In the genomic region with DNA sequence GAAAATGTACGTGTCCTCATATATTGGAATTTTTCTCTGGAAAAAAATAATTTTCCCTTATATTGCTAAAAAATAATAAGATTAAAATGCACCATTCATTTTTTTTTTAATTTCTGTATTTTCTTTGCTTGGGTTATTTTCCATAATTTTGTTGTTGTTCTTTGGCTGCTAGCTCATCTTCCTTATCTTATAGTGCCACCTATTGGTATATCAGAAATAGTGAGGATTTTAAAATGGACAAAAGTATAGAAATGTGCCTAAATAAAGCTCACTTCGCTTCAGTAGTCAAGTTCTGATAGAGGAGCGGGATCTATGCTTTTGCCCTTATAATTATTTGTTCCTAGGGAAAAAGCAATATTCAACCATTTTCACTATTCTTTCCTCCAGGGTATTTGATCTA, we compare ENCODE assay signal across 13 cellular contexts.
DNase-seq lines count a peak whose midpoint lies in the region; ATAC-seq and TF ChIP-seq lines count a peak whose summit lies in the region.
"Had no signal": no experiment of that assay in that cellular context is flagged by ENCODE, and none has a peak within 500 bp of the region (broad histone marks: within the 10 kb centered on the region; RNA-seq: fewer than 3 reads in every experiment).

No MANE protein-coding gene starts in this region.

- H3K27me3 Mint-ChIP-seq in WTC11 (ENCODE audit: low read depth): no peaks in the 10 kb centered on the region
- H3K27me3 Mint-ChIP-seq: naive B cell had no signal

- TF ChIP-seq CTCF in KMS-11 (conservative IDR thresholded peaks at IDR 0.05; ENCODE audit: low read depth, low read length) (peak; percentile 53), WTC11 (IDR thresholded peaks at IDR 0.05) (0 out of 2 replicates have a peak, but pooled peaks have one; percentile 13), liver (IDR thresholded peaks at IDR 0.05; ENCODE audit: low read depth, low read length, missing input control) (peak; percentile 24)

- 57% methylated on average over 3 of the region's 3 CpGs for WGBS in liver

- no peak overlapping the region for H3K27ac Mint-ChIP-seq in WTC11
- H3K27ac Mint-ChIP-seq: naive B cell had no signal

- no peak overlapping the region for H3K4me3 Mint-ChIP-seq in WTC11
- H3K4me3 Mint-ChIP-seq: naive B cell had no signal

- H3K4me1 ChIP-seq in KMS-11 (ENCODE audit: low read depth, poor library complexity, severe bottlenecking): no peaks in the 10 kb centered on the region
- H3K4me1 ChIP-seq in liver (ENCODE audit: control insufficient read depth in 4 of 4, insufficient read depth in 4 of 4, low read length in 3 of 4): no peaks in the 10 kb centered on the region
- H3K4me1 ChIP-seq: heart left ventricle had no signal

- H3K9ac ChIP-seq in KMS-11: no peak overlapping the region
- no peak overlapping the region for H3K9ac ChIP-seq in liver (ENCODE audit: low read depth in 1 of 2, low read length in 2 of 2)

- H3K4me3 ChIP-seq in KMS-11 (IDR thresholded peaks at IDR 0.05; ENCODE audit: insufficient read depth, low read depth, low read length) (no peak overlapping the region), liver (ENCODE audit: low read depth in 1 of 3, low read length in 3 of 3) (no peak overlapping the region)
- H3K4me3 ChIP-seq: heart left ventricle had no signal

- H3K4me2 ChIP-seq in KMS-11: no peak overlapping the region

- CTCF ChIA-PET in WTC11 (lab: Charles Lee): interaction anchor here (1.0 to 1.4 kb wide), 2 partner anchors 100 to 118 kb away, joined by 3 to 4 read pairs; no protein-coding TSS in a partner anchor

- H3K9me3 ChIP-seq in liver (ENCODE audit: control insufficient read depth in 4 of 4, low read length in 3 of 4): no peaks in the 10 kb centered on the region
- H3K9me3 ChIP-seq: heart left ventricle had no signal

- peaks cover 26% of the 10 kb centered on the region for H3K4me1 Mint-ChIP-seq in WTC11
- H3K4me1 Mint-ChIP-seq: naive B cell had no signal

- no peaks in the 10 kb centered on the region for H3K36me3 ChIP-seq in KMS-11 (ENCODE audit: insufficient read depth)
- no peaks in the 10 kb centered on the region for H3K36me3 ChIP-seq in liver (ENCODE audit: control insufficient read depth in 4 of 4, insufficient read depth in 3 of 4, low read depth in 1 of 4, low read length in 3 of 4)
- H3K36me3 ChIP-seq: heart left ventricle had no signal

- H3K27ac ChIP-seq in KMS-11 (no peak overlapping the region), liver (ENCODE audit: low read depth in 1 of 2, low read length in 2 of 2) (no peak overlapping the region)
- H3K27ac ChIP-seq: heart left ventricle had no signal

- no peak for ATAC-seq in WTC11
- ATAC-seq in esophagus mucosa: no peak
- ATAC-seq in HG02571 (IDR thresholded peaks at IDR 0.05; ENCODE audit: unreplicated experiment): no peak
- ATAC-seq in HG02885 (IDR thresholded peaks at IDR 0.05; ENCODE audit: poor library complexity, unreplicated experiment): no peak
- ATAC-seq: heart left ventricle had no signal

- H4K20me1 ChIP-seq in KMS-11 (ENCODE audit: insufficient read depth): no peaks in the 10 kb centered on the region

- DNase-seq in DMS114 treated with DMSO at 0.1 percent for 48 hours (lab: John Stamatoyannopoulos, UW; ENCODE audit: unreplicated experiment) (peak; percentile 36), WTC11 (ENCODE audit: low spot score) (no peak)
- DNase-seq in activated CD4-positive, alpha-beta T cell treated with anti-CD3 and anti-CD28 coated beads for 4 hours: no peak
- DNase-seq: activated CD8-positive, alpha-beta memory T cell treated with anti-CD3 and anti-CD28 coated beads for 24 hours; heart left ventricle; KG1; naive B cell; Right ventricle myocardium superior had no signal

- peaks cover 10% of the 10 kb centered on the region for H3K36me3 Mint-ChIP-seq in WTC11
- H3K36me3 Mint-ChIP-seq: naive B cell had no signal

- no peaks in the 10 kb centered on the region for H3K79me2 ChIP-seq in KMS-11 (ENCODE audit: insufficient read depth, low read depth)

- H3K27me3 ChIP-seq in KMS-11 (ENCODE audit: insufficient read depth, low read depth) (no peaks in the 10 kb centered on the region), liver (ENCODE audit: control insufficient read depth in 4 of 4, insufficient read depth in 4 of 4, low read length in 3 of 4) (no peaks in the 10 kb centered on the region)
- H3K27me3 ChIP-seq: heart left ventricle had no signal

- H2AFZ ChIP-seq in KMS-11 (ENCODE audit: low read depth): no peak overlapping the region

- POLR2A ChIA-PET in WTC11 (lab: Charles Lee): no interaction called here

- TF ChIP-seq RAD21 in liver (IDR thresholded peaks at IDR 0.05): peak; percentile 60 to 73

- H3K9me3 Mint-ChIP-seq in WTC11: peaks cover 10% of the 10 kb centered on the region

TF ChIP-seq in WTC11, 78 proteins besides CTCF, POLR2A, EP300 and RAD21:
- no peak for TF ChIP-seq NFE2L1 (CRISPR knock-in tag; IDR thresholded peaks at IDR 0.05)
- TF ChIP-seq, protein P1, sequence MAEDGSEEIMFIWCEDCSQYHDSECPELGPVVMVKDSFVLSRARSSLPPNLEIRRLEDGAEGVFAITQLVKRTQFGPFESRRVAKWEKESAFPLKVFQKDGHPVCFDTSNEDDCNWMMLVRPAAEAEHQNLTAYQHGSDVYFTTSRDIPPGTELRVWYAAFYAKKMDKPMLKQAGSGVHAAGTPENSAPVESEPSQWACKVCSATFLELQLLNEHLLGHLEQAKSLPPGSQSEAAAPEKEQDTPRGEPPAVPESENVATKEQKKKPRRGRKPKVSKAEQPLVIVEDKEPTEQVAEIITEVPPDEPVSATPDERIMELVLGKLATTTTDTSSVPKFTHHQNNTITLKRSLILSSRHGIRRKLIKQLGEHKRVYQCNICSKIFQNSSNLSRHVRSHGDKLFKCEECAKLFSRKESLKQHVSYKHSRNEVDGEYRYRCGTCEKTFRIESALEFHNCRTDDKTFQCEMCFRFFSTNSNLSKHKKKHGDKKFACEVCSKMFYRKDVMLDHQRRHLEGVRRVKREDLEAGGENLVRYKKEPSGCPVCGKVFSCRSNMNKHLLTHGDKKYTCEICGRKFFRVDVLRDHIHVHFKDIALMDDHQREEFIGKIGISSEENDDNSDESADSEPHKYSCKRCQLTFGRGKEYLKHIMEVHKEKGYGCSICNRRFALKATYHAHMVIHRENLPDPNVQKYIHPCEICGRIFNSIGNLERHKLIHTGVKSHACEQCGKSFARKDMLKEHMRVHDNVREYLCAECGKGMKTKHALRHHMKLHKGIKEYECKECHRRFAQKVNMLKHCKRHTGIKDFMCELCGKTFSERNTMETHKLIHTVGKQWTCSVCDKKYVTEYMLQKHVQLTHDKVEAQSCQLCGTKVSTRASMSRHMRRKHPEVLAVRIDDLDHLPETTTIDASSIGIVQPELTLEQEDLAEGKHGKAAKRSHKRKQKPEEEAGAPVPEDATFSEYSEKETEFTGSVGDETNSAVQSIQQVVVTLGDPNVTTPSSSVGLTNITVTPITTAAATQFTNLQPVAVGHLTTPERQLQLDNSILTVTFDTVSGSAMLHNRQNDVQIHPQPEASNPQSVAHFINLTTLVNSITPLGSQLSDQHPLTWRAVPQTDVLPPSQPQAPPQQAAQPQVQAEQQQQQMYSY (CRISPR knock-in tag; IDR thresholded peaks at IDR 0.05): no peak
- no peak for TF ChIP-seq RELA (CRISPR knock-in tag; IDR thresholded peaks at IDR 0.05; ENCODE audit: borderline replicate concordance)

TF ChIP-seq in liver, 16 proteins besides CTCF, POLR2A, EP300 and RAD21 (continues in another document):
- TF ChIP-seq HNF4G (IDR thresholded peaks at IDR 0.05) (no peak), FOXA1 (IDR thresholded peaks at IDR 0.05) (no peak), HNF4A (conservative IDR thresholded peaks at IDR 0.05) (no peak), GABPA (IDR thresholded peaks at IDR 0.05 in 1 of 2, conservative IDR thresholded peaks at IDR 0.05 in 1 of 2) (no peak), NR2F2 (IDR thresholded peaks at IDR 0.05) (no peak)
- TF ChIP-seq, protein P2, sequence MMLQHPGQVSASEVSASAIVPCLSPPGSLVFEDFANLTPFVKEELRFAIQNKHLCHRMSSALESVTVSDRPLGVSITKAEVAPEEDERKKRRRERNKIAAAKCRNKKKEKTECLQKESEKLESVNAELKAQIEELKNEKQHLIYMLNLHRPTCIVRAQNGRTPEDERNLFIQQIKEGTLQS (IDR thresholded peaks at IDR 0.05): no peak
- TF ChIP-seq, protein P3, sequence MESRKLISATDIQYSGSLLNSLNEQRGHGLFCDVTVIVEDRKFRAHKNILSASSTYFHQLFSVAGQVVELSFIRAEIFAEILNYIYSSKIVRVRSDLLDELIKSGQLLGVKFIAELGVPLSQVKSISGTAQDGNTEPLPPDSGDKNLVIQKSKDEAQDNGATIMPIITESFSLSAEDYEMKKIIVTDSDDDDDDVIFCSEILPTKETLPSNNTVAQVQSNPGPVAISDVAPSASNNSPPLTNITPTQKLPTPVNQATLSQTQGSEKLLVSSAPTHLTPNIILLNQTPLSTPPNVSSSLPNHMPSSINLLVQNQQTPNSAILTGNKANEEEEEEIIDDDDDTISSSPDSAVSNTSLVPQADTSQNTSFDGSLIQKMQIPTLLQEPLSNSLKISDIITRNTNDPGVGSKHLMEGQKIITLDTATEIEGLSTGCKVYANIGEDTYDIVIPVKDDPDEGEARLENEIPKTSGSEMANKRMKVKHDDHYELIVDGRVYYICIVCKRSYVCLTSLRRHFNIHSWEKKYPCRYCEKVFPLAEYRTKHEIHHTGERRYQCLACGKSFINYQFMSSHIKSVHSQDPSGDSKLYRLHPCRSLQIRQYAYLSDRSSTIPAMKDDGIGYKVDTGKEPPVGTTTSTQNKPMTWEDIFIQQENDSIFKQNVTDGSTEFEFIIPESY (IDR thresholded peaks at IDR 0.05): no peak
